ENCODE assay signal across 33 cellular contexts in the genomic region with DNA sequence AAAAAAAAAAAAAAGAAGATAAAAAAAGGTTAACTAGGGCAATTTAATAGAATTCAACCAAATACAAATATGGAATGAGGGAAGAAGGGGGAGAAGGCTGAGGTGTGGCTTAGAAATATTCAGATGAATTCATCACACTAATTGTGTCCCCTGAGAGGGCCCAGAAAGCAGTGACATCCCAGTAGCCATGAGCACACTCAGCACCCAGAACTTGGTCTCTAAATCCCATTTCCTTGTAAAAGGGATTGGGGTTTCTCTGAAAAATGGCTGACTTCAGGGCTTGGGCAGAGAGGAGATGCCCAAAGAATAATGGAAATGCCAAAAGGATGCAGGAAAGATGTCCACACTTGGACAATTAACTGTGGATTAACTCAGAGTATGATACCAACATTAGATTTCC. TPM values are rescaled to one million over a fixed set of nuclear protein-coding genes. Genes with fewer than 3 reads are reported as not detected.
"Had no signal": no experiment of that assay in that cellular context is flagged by ENCODE, and none has a peak within 500 bp of the region (broad histone marks: within the 10 kb centered on the region; RNA-seq: fewer than 3 reads in every experiment).

No MANE protein-coding gene starts in this region.

- H3K27me3 ChIP-seq: gastrocnemius medialis, left lung had no signal

- H3K9me3 ChIP-seq: gastrocnemius medialis, lower lobe of right lung had no signal

- DNase-seq: effector CD8-positive, alpha-beta T cell; effector memory CD8-positive, alpha-beta T cell; endodermal cell; erythroblast; esophagus squamous epithelium; foreskin fibroblast; foreskin melanocyte; gastrocnemius medialis; glutamatergic neuron; head of caudate nucleus; heart right ventricle; hippocampal formation; left cardiac atrium; left lung; left ventricle myocardium superior; lower lobe of right lung; mesenchymal stem cell; midbrain had no signal

- FAIRE-seq: colon, endometrium, islet of Langerhans, keratinocyte had no signal

- ATAC-seq: effector memory CD8-positive, alpha-beta T cell; esophagus mucosa; gastrocnemius medialis; heart right ventricle; left cardiac atrium; left lung; left ventricle myocardium superior; lower lobe of right lung had no signal

- H3K4me3 ChIP-seq: coronary artery, esophagus squamous epithelium, gastrocnemius medialis, heart right ventricle, left lung, lower lobe of right lung had no signal

- H3K27ac ChIP-seq: coronary artery, epithelial cell of prostate, esophagus squamous epithelium, gastrocnemius medialis, heart right ventricle, left lung, lower lobe of right lung had no signal

- H3K36me3 ChIP-seq: esophagus squamous epithelium, gastrocnemius medialis, heart right ventricle, left lung, lower lobe of right lung had no signal

RNA-seq across cellular contexts. Expression of a gene that starts 12.4 kb away (rescaled TPM):
- total RNA-seq: esophagus mucosa, glomerular endothelial cell, left cardiac atrium, mesenteric fat pad, mononuclear cell had no signal
- polyA plus RNA-seq: keratinocyte had no signal

RNA-seq across cellular contexts. Expression of a gene that starts 26.4 kb away (rescaled TPM):
- total RNA-seq: dermis microvascular lymphatic vessel endothelial cell, endodermal cell, esophagus mucosa, esophagus squamous epithelium, glomerular endothelial cell, kidney epithelial cell, left lung, lower leg skin, lower lobe of right lung, lung microvascular endothelial cell, mesenteric fat pad, mononuclear cell, mucosa of gallbladder had no signal
- polyA plus RNA-seq: keratinocyte had no signal
